In the genomic region with DNA sequence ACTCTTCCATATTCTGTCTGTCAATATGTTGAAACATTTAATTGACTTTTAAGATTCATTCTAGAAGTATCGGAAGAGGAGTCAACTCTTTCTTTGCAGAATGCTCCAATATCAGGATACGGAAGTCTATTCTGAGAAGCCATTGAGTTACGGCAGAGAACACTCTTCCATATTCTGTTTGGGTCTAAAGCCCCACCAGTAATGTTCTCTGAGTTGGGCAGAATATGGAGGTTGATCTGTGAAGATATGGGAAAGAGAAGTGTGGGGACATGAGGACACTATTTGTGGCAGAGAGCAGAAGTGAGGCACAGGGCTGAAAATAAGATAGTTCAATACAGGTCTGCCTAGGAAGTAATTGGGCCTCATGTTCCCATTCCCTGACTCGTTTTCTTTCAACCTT, we compare ENCODE assay signal across 21 cellular contexts.
DNase-seq lines count a peak whose midpoint lies in the region; TF ChIP-seq lines count a peak whose summit lies in the region.
"Had no signal": no experiment of that assay in that cellular context is flagged by ENCODE, and none has a peak within 500 bp of the region (broad histone marks: within the 10 kb centered on the region; RNA-seq: fewer than 3 reads in every experiment).

No MANE protein-coding gene starts in this region.

- H3K27ac ChIP-seq in HEK293 (ENCODE audit: extremely low read depth, low read depth, low read length) = no peak overlapping the region
- H3K27ac ChIP-seq in mesenchymal stem cell (ENCODE audit: low read length, poor library complexity, severe bottlenecking) = peak overlapping the region; percentile 58
- no peak overlapping the region for H3K27ac ChIP-seq in osteoblast (ENCODE audit: low read depth, low read length)
- H3K27ac ChIP-seq: 22Rv1; A549; BLaER1 treated with 17β-estradiol and CSF1 and Interleukin-3, amounts not matched to agents 10 nM and 100 nM; C4-2B had no signal

- no peak overlapping the region for H4K91ac ChIP-seq in mesenchymal stem cell (ENCODE audit: low read length)

- H3K4ac ChIP-seq in mesenchymal stem cell (ENCODE audit: low read depth in 1 of 2, low read length in 2 of 2) = no peak overlapping the region

- H3K27me3 ChIP-seq in mesenchymal stem cell (ENCODE audit: control insufficient read depth in 1 of 2, insufficient read depth in 1 of 2, low read length in 2 of 2) (no peaks in the 10 kb centered on the region), osteoblast (ENCODE audit: insufficient read depth, low read length) (no peaks in the 10 kb centered on the region)
- H3K27me3 ChIP-seq: BLaER1 treated with 17β-estradiol and CSF1 and Interleukin-3, amounts not matched to agents 10 nM and 100 nM had no signal

- no peaks in the 10 kb centered on the region for H3K79me2 ChIP-seq in osteoblast (ENCODE audit: insufficient read depth, low read length)

- peak overlapping the region; percentile 81 for H2AK5ac ChIP-seq in mesenchymal stem cell (ENCODE audit: low read length, severe bottlenecking)

- 80% methylated on average over 4 of the region's 4 CpGs for WGBS in mesenchymal stem cell

- H2AFZ ChIP-seq in mesenchymal stem cell (ENCODE audit: low read depth, low read length) (no peak overlapping the region), osteoblast (ENCODE audit: low read length) (no peak overlapping the region)

- POLR2A ChIA-PET in HEK293 (lab: Yijun Ruan, JAX) = no interaction called here

- H3K36me3 ChIP-seq in HEK293 (ENCODE audit: control insufficient read depth in 2 of 2, insufficient read depth in 1 of 2, low read length in 2 of 2) (no peaks in the 10 kb centered on the region), mesenchymal stem cell (ENCODE audit: control insufficient read depth in 1 of 2, insufficient read depth in 2 of 2, low read depth in 1 of 2, low read length in 2 of 2) (peaks cover 0 to 3% of the 10 kb centered on the region in 2 experiments), osteoblast (ENCODE audit: insufficient read depth, low read length) (no peaks in the 10 kb centered on the region)
- H3K36me3 ChIP-seq: BLaER1 treated with 17β-estradiol and CSF1 and Interleukin-3, amounts not matched to agents 10 nM and 100 nM had no signal

- peaks cover 13% of the 10 kb centered on the region for H3K79me1 ChIP-seq in mesenchymal stem cell (replicated peaks; ENCODE audit: low read length, poor library complexity, severe bottlenecking)

- H2BK5ac ChIP-seq in mesenchymal stem cell (ENCODE audit: low read depth, low read length, poor library complexity, severe bottlenecking) = no peak overlapping the region

- DNase-seq in mesenchymal stem cell (no peak), osteoblast (ENCODE audit: insufficient read length, low spot score, missing footprints) (peak; percentile 3), ureter (ENCODE audit: low spot score) (no peak), COLO829 (ENCODE audit: low spot score) (no peak), NCI-H524 treated with DMSO at 0.1 percent for 48 hours (lab: John Stamatoyannopoulos, UW) (no peak)
- DNase-seq: AML-193; CD4-positive, alpha-beta T cell; CD8-positive, alpha-beta T cell; DMS 273 treated with DMSO at 0.1 percent for 48 hours; DMS153; DMS53; DMS79; DND-41; EL; GDM1 had no signal

- H3K23ac ChIP-seq in mesenchymal stem cell (ENCODE audit: low read length in 2 of 2) = no peak overlapping the region

- H3K9me3 ChIP-seq in HEK293 (ENCODE audit: control insufficient read depth, insufficient read depth, low read depth, low read length) = no peaks in the 10 kb centered on the region
- no peaks in the 10 kb centered on the region for H3K9me3 ChIP-seq in mesenchymal stem cell (ENCODE audit: control insufficient read depth, low read length)
- no peaks in the 10 kb centered on the region for H3K9me3 ChIP-seq in osteoblast (ENCODE audit: low read depth, low read length)
- H3K9me3 ChIP-seq: A549; BLaER1 treated with 17β-estradiol and CSF1 and Interleukin-3, amounts not matched to agents 10 nM and 100 nM had no signal

- H2BK120ac ChIP-seq in mesenchymal stem cell (ENCODE audit: low read depth, low read length) = no peak overlapping the region

- H2BK12ac ChIP-seq in mesenchymal stem cell (ENCODE audit: low read length in 2 of 2) = no peak overlapping the region

- no peaks in the 10 kb centered on the region for H4K20me1 ChIP-seq in osteoblast (ENCODE audit: insufficient read depth, low read length)
- H4K20me1 ChIP-seq: BLaER1 treated with 17β-estradiol and CSF1 and Interleukin-3, amounts not matched to agents 10 nM and 100 nM had no signal

- H3K9ac ChIP-seq in mesenchymal stem cell (ENCODE audit: low read length) = no peak overlapping the region
- H3K9ac ChIP-seq: BLaER1 treated with 17β-estradiol and CSF1 and Interleukin-3, amounts not matched to agents 10 nM and 100 nM had no signal

- no peak overlapping the region for H3K4me2 ChIP-seq in mesenchymal stem cell (ENCODE audit: low read length, poor library complexity, severe bottlenecking)
- H3K4me2 ChIP-seq in osteoblast (ENCODE audit: insufficient read depth, low read length) = no peak overlapping the region
- H3K4me2 ChIP-seq: A549; BLaER1 treated with 17β-estradiol and CSF1 and Interleukin-3, amounts not matched to agents 10 nM and 100 nM had no signal

- H3K4me1 ChIP-seq in HEK293 (ENCODE audit: control insufficient read depth, insufficient read depth, low read length) (no peaks in the 10 kb centered on the region), mesenchymal stem cell (ENCODE audit: control insufficient read depth, insufficient read depth, low read depth, low read length) (peaks cover 6% of the 10 kb centered on the region), osteoblast (ENCODE audit: insufficient read depth, low read length) (no peaks in the 10 kb centered on the region)
- H3K4me1 ChIP-seq: BLaER1 treated with 17β-estradiol and CSF1 and Interleukin-3, amounts not matched to agents 10 nM and 100 nM had no signal

- H3K4me3 ChIP-seq in HEK293 (ENCODE audit: low read depth, low read length) = no peak overlapping the region
- no peak overlapping the region for H3K4me3 ChIP-seq in mesenchymal stem cell (ENCODE audit: insufficient read depth in 1 of 2, low read depth in 1 of 2, low read length in 2 of 2)
- no peak overlapping the region for H3K4me3 ChIP-seq in osteoblast (ENCODE audit: insufficient read depth, low read length)
- H3K4me3 ChIP-seq: A549; BLaER1 treated with 17β-estradiol and CSF1 and Interleukin-3, amounts not matched to agents 10 nM and 100 nM; GM12878 had no signal

- no peak overlapping the region for H3K18ac ChIP-seq in mesenchymal stem cell (ENCODE audit: low read depth in 1 of 2, low read length in 2 of 2)

- H4K8ac ChIP-seq in mesenchymal stem cell (ENCODE audit: low read length) = no peak overlapping the region

- H2BK15ac ChIP-seq in mesenchymal stem cell (ENCODE audit: low read depth, poor library complexity, severe bottlenecking) = no peak overlapping the region

- no peak for TF ChIP-seq CTCF in HEK293 (tag by site-specific recombination; IDR thresholded peaks at IDR 0.05)
- TF ChIP-seq CTCF in osteoblast (IDR thresholded peaks at IDR 0.05; ENCODE audit: extremely low read depth, low read depth, low read length) = no peak

- CTCF ChIA-PET in HEK293 (lab: Yijun Ruan, JAX) = no interaction called here

- no peak overlapping the region for H3K14ac ChIP-seq in mesenchymal stem cell (ENCODE audit: low read length in 2 of 2)

TF ChIP-seq in HEK293, 187 proteins besides CTCF, POLR2A, EP300 and RAD21:
- TF ChIP-seq, protein P1, sequence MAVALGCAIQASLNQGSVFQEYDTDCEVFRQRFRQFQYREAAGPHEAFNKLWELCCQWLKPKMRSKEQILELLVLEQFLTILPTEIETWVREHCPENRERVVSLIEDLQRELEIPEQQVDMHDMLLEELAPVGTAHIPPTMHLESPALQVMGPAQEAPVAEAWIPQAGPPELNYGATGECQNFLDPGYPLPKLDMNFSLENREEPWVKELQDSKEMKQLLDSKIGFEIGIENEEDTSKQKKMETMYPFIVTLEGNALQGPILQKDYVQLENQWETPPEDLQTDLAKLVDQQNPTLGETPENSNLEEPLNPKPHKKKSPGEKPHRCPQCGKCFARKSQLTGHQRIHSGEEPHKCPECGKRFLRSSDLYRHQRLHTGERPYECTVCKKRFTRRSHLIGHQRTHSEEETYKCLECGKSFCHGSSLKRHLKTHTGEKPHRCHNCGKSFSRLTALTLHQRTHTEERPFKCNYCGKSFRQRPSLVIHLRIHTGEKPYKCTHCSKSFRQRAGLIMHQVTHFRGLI (tag by site-specific recombination; IDR thresholded peaks at IDR 0.05) = peak; percentile 93
- TF ChIP-seq, protein P2, sequence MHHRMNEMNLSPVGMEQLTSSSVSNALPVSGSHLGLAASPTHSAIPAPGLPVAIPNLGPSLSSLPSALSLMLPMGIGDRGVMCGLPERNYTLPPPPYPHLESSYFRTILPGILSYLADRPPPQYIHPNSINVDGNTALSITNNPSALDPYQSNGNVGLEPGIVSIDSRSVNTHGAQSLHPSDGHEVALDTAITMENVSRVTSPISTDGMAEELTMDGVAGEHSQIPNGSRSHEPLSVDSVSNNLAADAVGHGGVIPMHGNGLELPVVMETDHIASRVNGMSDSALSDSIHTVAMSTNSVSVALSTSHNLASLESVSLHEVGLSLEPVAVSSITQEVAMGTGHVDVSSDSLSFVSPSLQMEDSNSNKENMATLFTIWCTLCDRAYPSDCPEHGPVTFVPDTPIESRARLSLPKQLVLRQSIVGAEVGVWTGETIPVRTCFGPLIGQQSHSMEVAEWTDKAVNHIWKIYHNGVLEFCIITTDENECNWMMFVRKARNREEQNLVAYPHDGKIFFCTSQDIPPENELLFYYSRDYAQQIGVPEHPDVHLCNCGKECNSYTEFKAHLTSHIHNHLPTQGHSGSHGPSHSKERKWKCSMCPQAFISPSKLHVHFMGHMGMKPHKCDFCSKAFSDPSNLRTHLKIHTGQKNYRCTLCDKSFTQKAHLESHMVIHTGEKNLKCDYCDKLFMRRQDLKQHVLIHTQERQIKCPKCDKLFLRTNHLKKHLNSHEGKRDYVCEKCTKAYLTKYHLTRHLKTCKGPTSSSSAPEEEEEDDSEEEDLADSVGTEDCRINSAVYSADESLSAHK (tag by site-specific recombination; IDR thresholded peaks at IDR 0.05) = no peak
